ENCODE assay signal across 23 cellular contexts in the genomic region with DNA sequence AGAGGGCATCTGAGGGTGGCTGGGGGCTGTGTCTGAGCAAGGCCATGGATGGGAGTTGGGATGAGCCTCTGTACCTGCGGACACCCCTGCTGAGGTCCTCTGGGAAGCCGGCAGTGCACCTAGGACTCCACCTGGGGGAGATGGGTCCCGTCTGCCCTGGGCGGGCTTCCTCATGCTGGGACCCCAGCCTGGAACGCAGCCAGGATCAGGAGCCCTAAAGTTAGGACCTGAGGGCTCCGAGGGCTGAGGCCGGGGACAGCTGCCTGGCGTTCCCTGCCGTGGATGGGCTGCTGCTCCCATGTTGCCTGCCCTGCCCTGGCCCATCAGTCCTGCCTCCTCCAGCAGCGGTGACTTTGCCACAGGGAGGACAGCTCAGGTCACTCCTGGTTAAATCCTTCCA.
"Had no signal": no experiment of that assay in that cellular context is flagged by ENCODE, and none has a peak within 500 bp of the region (broad histone marks: within the 10 kb centered on the region; RNA-seq: fewer than 3 reads in every experiment).

No MANE protein-coding gene starts in this region.

- ATAC-seq: activated CD4-positive, alpha-beta T cell treated with anti-CD3 and anti-CD28 coated beads for 36 hours; activated T-cell treated with anti-CD3 and anti-CD28 coated beads, Interleukin-2, amount 50 U/mL, for 72 hours had no signal

- H3K4me2 ChIP-seq: KMS-11 had no signal

- DNase-seq: activated CD4-positive, alpha-beta memory T cell treated with anti-CD3 and anti-CD28 coated beads, Interleukin-2, amount 10 ng/mL, durations not matched to agents 7 days and 5 days; activated CD4-positive, alpha-beta T cell treated with anti-CD3 and anti-CD28 coated beads for 36 hours; activated CD4-positive, alpha-beta T cell treated with anti-CD3 and anti-CD28 coated beads, Interleukin-2, amount 50 U/mL, for 1 hour; activated CD4-positive, CD25-positive, alpha-beta regulatory T cell; activated gamma-delta T cell treated with Interleukin-2 at 50 U/mL for 16 hours; activated naive CD4-positive, alpha-beta T cell treated with anti-CD3 and anti-CD28 coated beads, Interleukin-2, amount 10 ng/mL, durations not matched to agents 7 days and 5 days; activated naive CD8-positive, alpha-beta T cell treated with anti-CD3 and anti-CD28 coated beads for 36 hours; activated T-cell treated with anti-CD3 and anti-CD28 coated beads, Interleukin-2, amount 50 U/mL, for 72 hours; brain microvascular endothelial cell; cerebellar nuclear complex; NCI-H1092; NCI-H1694; NCI-H2171 treated with DMSO at 0.1 percent for 48 hours; NCI-H526 treated with DMSO at 0.1 percent for 48 hours; NCI-H82; OCI-M1; Right ventricle myocardium superior; SJCRH30; T-helper 2 cell; T1000 had no signal

- H3K9ac ChIP-seq: KMS-11 had no signal

- H3K36me3 ChIP-seq: brain microvascular endothelial cell, cardiac muscle cell, SJCRH30 had no signal

- H3K4me3 ChIP-seq: cardiac muscle cell, SJCRH30 had no signal

- H3K9me3 ChIP-seq: SJCRH30 had no signal

- H3K4me1 ChIP-seq: SJCRH30 had no signal

- H3K27ac ChIP-seq: brain microvascular endothelial cell, cardiac muscle cell, KMS-11, SJCRH30, VCaP had no signal

- H3K27me3 ChIP-seq: brain microvascular endothelial cell, cardiac muscle cell, SJCRH30 had no signal
